Comparison of ENCODE assay signal across 1 cellular context in the genomic region with DNA sequence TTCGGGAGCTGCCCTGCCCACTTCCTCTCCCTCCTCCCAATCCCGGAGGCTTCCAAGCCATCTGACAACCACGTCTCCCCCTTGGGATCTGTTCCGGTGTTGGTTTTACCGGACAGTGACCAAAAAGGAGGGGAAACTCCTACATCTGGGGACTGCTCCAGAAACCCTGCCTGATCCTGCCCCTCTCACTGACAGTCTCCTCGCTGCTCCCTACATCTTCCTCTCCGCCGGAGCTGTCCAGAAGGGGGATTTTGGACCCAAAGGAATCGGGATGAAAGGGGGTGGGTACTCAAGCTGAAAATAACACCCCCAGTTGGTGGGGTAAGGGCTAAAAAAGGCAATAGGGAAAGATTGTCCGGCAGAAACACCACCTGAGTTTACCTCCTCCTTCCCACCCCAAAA.
TF ChIP-seq lines count a peak whose summit lies in the region.

No MANE protein-coding gene starts in this region.

TF ChIP-seq in HepG2, 621 proteins besides CTCF, POLR2A, EP300 and RAD21 (continued from another document and continues in another):
- TF ChIP-seq, protein P1, sequence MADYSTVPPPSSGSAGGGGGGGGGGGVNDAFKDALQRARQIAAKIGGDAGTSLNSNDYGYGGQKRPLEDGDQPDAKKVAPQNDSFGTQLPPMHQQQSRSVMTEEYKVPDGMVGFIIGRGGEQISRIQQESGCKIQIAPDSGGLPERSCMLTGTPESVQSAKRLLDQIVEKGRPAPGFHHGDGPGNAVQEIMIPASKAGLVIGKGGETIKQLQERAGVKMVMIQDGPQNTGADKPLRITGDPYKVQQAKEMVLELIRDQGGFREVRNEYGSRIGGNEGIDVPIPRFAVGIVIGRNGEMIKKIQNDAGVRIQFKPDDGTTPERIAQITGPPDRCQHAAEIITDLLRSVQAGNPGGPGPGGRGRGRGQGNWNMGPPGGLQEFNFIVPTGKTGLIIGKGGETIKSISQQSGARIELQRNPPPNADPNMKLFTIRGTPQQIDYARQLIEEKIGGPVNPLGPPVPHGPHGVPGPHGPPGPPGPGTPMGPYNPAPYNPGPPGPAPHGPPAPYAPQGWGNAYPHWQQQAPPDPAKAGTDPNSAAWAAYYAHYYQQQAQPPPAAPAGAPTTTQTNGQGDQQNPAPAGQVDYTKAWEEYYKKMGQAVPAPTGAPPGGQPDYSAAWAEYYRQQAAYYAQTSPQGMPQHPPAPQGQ (CRISPR knock-in tag; IDR thresholded peaks at IDR 0.05; ENCODE audit: borderline replicate concordance): no peak
- TF ChIP-seq HOXA7 (CRISPR knock-in tag; IDR thresholded peaks at IDR 0.05): no peak
- TF ChIP-seq, protein P2, sequence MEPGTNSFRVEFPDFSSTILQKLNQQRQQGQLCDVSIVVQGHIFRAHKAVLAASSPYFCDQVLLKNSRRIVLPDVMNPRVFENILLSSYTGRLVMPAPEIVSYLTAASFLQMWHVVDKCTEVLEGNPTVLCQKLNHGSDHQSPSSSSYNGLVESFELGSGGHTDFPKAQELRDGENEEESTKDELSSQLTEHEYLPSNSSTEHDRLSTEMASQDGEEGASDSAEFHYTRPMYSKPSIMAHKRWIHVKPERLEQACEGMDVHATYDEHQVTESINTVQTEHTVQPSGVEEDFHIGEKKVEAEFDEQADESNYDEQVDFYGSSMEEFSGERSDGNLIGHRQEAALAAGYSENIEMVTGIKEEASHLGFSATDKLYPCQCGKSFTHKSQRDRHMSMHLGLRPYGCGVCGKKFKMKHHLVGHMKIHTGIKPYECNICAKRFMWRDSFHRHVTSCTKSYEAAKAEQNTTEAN (CRISPR knock-in tag; conservative IDR thresholded peaks at IDR 0.05): no peak
- peak; percentile 46; the same call in 1 of the 2 replicates for TF ChIP-seq NR2C2 (CRISPR knock-in tag; IDR thresholded peaks at IDR 0.05; ENCODE audit: borderline replicate concordance)
- no peak for TF ChIP-seq GABPA (IDR thresholded peaks at IDR 0.05; ENCODE audit: low read depth, low read length)
- TF ChIP-seq GABPA (CRISPR knock-in tag; IDR thresholded peaks at IDR 0.05; ENCODE audit: low read depth): peak; percentile 78
- TF ChIP-seq ZNF572 (CRISPR knock-in tag; IDR thresholded peaks at IDR 0.05): peak; percentile 76; the same call in 1 of the 2 replicates
- TF ChIP-seq KLF13 (CRISPR knock-in tag; IDR thresholded peaks at IDR 0.05): no peak
- no peak for TF ChIP-seq HES4 (CRISPR knock-in tag; IDR thresholded peaks at IDR 0.05; ENCODE audit: borderline replicate concordance)
- TF ChIP-seq CEBPB (IDR thresholded peaks at IDR 0.05; ENCODE audit: borderline replicate concordance, low read depth, low read length): no peak
- TF ChIP-seq ZNF17 (CRISPR knock-in tag; IDR thresholded peaks at IDR 0.05): no peak
- no peak for TF ChIP-seq ZNF30 (CRISPR knock-in tag; IDR thresholded peaks at IDR 0.05)
- TF ChIP-seq, protein P3, sequence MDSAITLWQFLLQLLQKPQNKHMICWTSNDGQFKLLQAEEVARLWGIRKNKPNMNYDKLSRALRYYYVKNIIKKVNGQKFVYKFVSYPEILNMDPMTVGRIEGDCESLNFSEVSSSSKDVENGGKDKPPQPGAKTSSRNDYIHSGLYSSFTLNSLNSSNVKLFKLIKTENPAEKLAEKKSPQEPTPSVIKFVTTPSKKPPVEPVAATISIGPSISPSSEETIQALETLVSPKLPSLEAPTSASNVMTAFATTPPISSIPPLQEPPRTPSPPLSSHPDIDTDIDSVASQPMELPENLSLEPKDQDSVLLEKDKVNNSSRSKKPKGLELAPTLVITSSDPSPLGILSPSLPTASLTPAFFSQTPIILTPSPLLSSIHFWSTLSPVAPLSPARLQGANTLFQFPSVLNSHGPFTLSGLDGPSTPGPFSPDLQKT (CRISPR knock-in tag; IDR thresholded peaks at IDR 0.05; ENCODE audit: borderline replicate concordance): no peak
- no peak for TF ChIP-seq CAMTA2 (CRISPR knock-in tag; IDR thresholded peaks at IDR 0.05; ENCODE audit: borderline replicate concordance)
- TF ChIP-seq ZNF777 (CRISPR knock-in tag; IDR thresholded peaks at IDR 0.05): no peak
- TF ChIP-seq MATR3 (CRISPR knock-in tag; IDR thresholded peaks at IDR 0.05): no peak
- TF ChIP-seq HDAC2 (CRISPR knock-in tag; IDR thresholded peaks at IDR 0.05): peak; percentile 61; the same call in 1 of the 2 replicates
- TF ChIP-seq, protein P4, sequence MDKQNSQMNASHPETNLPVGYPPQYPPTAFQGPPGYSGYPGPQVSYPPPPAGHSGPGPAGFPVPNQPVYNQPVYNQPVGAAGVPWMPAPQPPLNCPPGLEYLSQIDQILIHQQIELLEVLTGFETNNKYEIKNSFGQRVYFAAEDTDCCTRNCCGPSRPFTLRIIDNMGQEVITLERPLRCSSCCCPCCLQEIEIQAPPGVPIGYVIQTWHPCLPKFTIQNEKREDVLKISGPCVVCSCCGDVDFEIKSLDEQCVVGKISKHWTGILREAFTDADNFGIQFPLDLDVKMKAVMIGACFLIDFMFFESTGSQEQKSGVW (CRISPR knock-in tag; IDR thresholded peaks at IDR 0.05; ENCODE audit: borderline replicate concordance): no peak
- no peak for TF ChIP-seq ZNF20 (CRISPR knock-in tag; IDR thresholded peaks at IDR 0.05)
- TF ChIP-seq ZFP41 (CRISPR knock-in tag; IDR thresholded peaks at IDR 0.05; ENCODE audit: borderline replicate concordance): no peak
- TF ChIP-seq, protein P5, sequence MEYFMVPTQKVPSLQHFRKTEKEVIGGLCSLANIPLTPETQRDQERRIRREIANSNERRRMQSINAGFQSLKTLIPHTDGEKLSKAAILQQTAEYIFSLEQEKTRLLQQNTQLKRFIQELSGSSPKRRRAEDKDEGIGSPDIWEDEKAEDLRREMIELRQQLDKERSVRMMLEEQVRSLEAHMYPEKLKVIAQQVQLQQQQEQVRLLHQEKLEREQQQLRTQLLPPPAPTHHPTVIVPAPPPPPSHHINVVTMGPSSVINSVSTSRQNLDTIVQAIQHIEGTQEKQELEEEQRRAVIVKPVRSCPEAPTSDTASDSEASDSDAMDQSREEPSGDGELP (IDR thresholded peaks at IDR 0.05; ENCODE audit: borderline replicate concordance, low read depth): peak; percentile 40; the same call in 1 of the 2 replicates
- TF ChIP-seq REXO4 (CRISPR knock-in tag; IDR thresholded peaks at IDR 0.05; ENCODE audit: borderline replicate concordance): no peak
- no peak for TF ChIP-seq RBFOX2 (IDR thresholded peaks at IDR 0.05; ENCODE audit: low read depth, low read length)
- peak; percentile 50; the same call in 1 of the 2 replicates for TF ChIP-seq FOXO1 (CRISPR knock-in tag; IDR thresholded peaks at IDR 0.05)
- TF ChIP-seq HMGA1 (CRISPR knock-in tag; conservative IDR thresholded peaks at IDR 0.05): no peak
- peak; percentile 53; the same call in 1 of the 2 replicates for TF ChIP-seq MIER3 (CRISPR knock-in tag; IDR thresholded peaks at IDR 0.05; ENCODE audit: borderline replicate concordance)
- no peak for TF ChIP-seq IKZF4 (CRISPR knock-in tag; IDR thresholded peaks at IDR 0.05; ENCODE audit: borderline replicate concordance, low read depth, not compliant biosample characterization)
- TF ChIP-seq GTF3A (CRISPR knock-in tag; conservative IDR thresholded peaks at IDR 0.05): no peak
- TF ChIP-seq, protein P6, sequence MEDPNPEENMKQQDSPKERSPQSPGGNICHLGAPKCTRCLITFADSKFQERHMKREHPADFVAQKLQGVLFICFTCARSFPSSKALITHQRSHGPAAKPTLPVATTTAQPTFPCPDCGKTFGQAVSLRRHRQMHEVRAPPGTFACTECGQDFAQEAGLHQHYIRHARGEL (CRISPR knock-in tag; IDR thresholded peaks at IDR 0.05): no peak
- no peak for TF ChIP-seq CCAR2 (optimal IDR thresholded peaks at IDR 0.05; ENCODE audit: low read depth, low read length)
- TF ChIP-seq, protein P7, sequence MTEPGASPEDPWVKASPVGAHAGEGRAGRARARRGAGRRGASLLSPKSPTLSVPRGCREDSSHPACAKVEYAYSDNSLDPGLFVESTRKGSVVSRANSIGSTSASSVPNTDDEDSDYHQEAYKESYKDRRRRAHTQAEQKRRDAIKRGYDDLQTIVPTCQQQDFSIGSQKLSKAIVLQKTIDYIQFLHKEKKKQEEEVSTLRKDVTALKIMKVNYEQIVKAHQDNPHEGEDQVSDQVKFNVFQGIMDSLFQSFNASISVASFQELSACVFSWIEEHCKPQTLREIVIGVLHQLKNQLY (CRISPR knock-in tag; IDR thresholded peaks at IDR 0.05): no peak
- TF ChIP-seq POLR2AphosphoS2 (IDR thresholded peaks at IDR 0.05; ENCODE audit: low read depth, low read length): no peak
- no peak; the same call in 1 of the 2 replicates for TF ChIP-seq ZNF614 (CRISPR knock-in tag; IDR thresholded peaks at IDR 0.05; ENCODE audit: borderline replicate concordance)
- no peak for TF ChIP-seq ZNF841 (CRISPR knock-in tag; IDR thresholded peaks at IDR 0.05; ENCODE audit: borderline replicate concordance)
- TF ChIP-seq CREM (IDR thresholded peaks at IDR 0.05): no peak
- no peak for TF ChIP-seq CREM (CRISPR knock-in tag; IDR thresholded peaks at IDR 0.05)
- TF ChIP-seq, protein P8, sequence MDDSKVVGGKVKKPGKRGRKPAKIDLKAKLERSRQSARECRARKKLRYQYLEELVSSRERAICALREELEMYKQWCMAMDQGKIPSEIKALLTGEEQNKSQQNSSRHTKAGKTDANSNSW (CRISPR knock-in tag; IDR thresholded peaks at IDR 0.05; ENCODE audit: borderline replicate concordance): no peak
- TF ChIP-seq ZNF468 (CRISPR knock-in tag; IDR thresholded peaks at IDR 0.05): no peak
- TF ChIP-seq KMT2B (CRISPR knock-in tag; IDR thresholded peaks at IDR 0.05): peak; percentile 71
- TF ChIP-seq, protein P9, sequence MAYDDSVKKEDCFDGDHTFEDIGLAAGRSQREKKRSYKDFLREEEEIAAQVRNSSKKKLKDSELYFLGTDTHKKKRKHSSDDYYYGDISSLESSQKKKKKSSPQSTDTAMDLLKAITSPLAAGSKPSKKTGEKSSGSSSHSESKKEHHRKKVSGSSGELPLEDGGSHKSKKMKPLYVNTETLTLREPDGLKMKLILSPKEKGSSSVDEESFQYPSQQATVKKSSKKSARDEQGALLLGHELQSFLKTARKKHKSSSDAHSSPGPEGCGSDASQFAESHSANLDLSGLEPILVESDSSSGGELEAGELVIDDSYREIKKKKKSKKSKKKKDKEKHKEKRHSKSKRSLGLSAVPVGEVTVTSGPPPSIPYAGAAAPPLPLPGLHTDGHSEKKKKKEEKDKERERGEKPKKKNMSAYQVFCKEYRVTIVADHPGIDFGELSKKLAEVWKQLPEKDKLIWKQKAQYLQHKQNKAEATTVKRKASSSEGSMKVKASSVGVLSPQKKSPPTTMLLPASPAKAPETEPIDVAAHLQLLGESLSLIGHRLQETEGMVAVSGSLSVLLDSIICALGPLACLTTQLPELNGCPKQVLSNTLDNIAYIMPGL (CRISPR knock-in tag; IDR thresholded peaks at IDR 0.05; ENCODE audit: borderline replicate concordance in 1 of 2, low read depth in 1 of 2): peak in 1 of 2 experiments; percentile 35; a peak in 1 of 4 replicates
- no peak for TF ChIP-seq ZNF251 (CRISPR knock-in tag; IDR thresholded peaks at IDR 0.05)
- TF ChIP-seq CBX2 (IDR thresholded peaks at IDR 0.05; ENCODE audit: low read depth, low read length): no peak
- TF ChIP-seq CBX2 (CRISPR knock-in tag; IDR thresholded peaks at IDR 0.05; ENCODE audit: low read depth): no peak
- TF ChIP-seq ZNF546 (CRISPR knock-in tag; conservative IDR thresholded peaks at IDR 0.05): no peak
- TF ChIP-seq ATF1 (CRISPR knock-in tag; IDR thresholded peaks at IDR 0.05): no peak; the same call in 1 of the 2 replicates
- TF ChIP-seq, protein P10, sequence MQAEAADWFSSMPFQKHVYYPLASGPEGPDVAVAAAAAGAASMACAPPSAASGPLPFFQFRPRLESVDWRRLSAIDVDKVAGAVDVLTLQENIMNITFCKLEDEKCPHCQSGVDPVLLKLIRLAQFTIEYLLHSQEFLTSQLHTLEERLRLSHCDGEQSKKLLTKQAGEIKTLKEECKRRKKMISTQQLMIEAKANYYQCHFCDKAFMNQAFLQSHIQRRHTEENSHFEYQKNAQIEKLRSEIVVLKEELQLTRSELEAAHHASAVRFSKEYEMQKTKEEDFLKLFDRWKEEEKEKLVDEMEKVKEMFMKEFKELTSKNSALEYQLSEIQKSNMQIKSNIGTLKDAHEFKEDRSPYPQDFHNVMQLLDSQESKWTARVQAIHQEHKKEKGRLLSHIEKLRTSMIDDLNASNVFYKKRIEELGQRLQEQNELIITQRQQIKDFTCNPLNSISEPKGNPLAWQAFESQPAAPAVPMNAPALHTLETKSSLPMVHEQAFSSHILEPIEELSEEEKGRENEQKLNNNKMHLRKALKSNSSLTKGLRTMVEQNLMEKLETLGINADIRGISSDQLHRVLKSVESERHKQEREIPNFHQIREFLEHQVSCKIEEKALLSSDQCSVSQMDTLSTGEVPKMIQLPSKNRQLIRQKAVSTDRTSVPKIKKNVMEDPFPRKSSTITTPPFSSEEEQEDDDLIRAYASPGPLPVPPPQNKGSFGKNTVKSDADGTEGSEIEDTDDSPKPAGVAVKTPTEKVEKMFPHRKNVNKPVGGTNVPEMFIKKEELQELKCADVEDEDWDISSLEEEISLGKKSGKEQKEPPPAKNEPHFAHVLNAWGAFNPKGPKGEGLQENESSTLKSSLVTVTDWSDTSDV (CRISPR knock-in tag; IDR thresholded peaks at IDR 0.05): no peak
- TF ChIP-seq DNMT1 (CRISPR knock-in tag; IDR thresholded peaks at IDR 0.05): no peak
- TF ChIP-seq, protein P11, sequence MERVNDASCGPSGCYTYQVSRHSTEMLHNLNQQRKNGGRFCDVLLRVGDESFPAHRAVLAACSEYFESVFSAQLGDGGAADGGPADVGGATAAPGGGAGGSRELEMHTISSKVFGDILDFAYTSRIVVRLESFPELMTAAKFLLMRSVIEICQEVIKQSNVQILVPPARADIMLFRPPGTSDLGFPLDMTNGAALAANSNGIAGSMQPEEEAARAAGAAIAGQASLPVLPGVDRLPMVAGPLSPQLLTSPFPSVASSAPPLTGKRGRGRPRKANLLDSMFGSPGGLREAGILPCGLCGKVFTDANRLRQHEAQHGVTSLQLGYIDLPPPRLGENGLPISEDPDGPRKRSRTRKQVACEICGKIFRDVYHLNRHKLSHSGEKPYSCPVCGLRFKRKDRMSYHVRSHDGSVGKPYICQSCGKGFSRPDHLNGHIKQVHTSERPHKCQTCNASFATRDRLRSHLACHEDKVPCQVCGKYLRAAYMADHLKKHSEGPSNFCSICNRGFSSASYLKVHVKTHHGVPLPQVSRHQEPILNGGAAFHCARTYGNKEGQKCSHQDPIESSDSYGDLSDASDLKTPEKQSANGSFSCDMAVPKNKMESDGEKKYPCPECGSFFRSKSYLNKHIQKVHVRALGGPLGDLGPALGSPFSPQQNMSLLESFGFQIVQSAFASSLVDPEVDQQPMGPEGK (CRISPR knock-in tag; IDR thresholded peaks at IDR 0.05): no peak; the same call in 1 of the 2 replicates
- TF ChIP-seq, protein P12, sequence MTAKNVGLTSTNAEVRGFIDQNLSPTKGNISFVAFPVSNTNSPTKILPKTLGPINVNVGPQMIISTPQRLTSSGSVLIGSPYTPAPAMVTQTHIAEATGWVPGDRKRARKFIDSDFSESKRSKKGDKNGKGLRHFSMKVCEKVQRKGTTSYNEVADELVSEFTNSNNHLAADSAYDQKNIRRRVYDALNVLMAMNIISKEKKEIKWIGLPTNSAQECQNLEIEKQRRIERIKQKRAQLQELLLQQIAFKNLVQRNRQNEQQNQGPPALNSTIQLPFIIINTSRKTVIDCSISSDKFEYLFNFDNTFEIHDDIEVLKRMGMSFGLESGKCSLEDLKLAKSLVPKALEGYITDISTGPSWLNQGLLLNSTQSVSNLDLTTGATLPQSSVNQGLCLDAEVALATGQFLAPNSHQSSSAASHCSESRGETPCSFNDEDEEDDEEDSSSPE (CRISPR knock-in tag; IDR thresholded peaks at IDR 0.05): no peak; the same call in 1 of the 2 replicates
- no peak for TF ChIP-seq SMARCE1 (IDR thresholded peaks at IDR 0.05; ENCODE audit: borderline replicate concordance)
